In genomic region chr17:50111687-50112655, GRCh38 we compare ENCODE assay signal across 13 cellular contexts. TPM values are rescaled to one million over a fixed set of nuclear protein-coding genes. Genes with fewer than 3 reads are reported as not detected.
A peak's percentile ranks its signal among the peaks of the same experiment; 100 is the strongest.
DNase-seq lines count a peak whose midpoint lies in the region; ATAC-seq and TF ChIP-seq lines count a peak whose summit lies in the region.
"Had no signal": no experiment of that assay in that cellular context is flagged by ENCODE, and none has a peak within 500 bp of the region (broad histone marks: within the 10 kb centered on the region; RNA-seq: fewer than 3 reads in every experiment).

No MANE protein-coding gene starts in this region.

- H3K27ac Mint-ChIP-seq in nephron progenitor cell, result peak overlapping the region; percentile 39

- H3K27me3 Mint-ChIP-seq in nephron progenitor cell (ENCODE audit: low read depth, poor library complexity), result no peaks in the 10 kb centered on the region

- WGBS in lower leg skin, 2 donors, result 55 to 59% methylated on average over 8 to 12 of the region's 13 CpGs

- DNase-seq in NCI-H2171 treated with DMSO at 0.1 percent for 48 hours (lab: John Stamatoyannopoulos, UW) (peak; percentile 70), NCI-H2171 (lab: John Stamatoyannopoulos, UW) (no peak), Right ventricle myocardium inferior (ENCODE audit: missing footprints) (peak; percentile 85), nephron progenitor cell (peak; percentile 55), lower leg skin (ENCODE audit: low spot score in 2 of 2) (no peak), activated gamma-delta T cell (lab: John Stamatoyannopoulos, UW) (no peak), GM19240 (ENCODE audit: insufficient read length, low spot score) (no peak)
- DNase-seq: dermis blood vessel endothelial cell; NCI-H2029 treated with DMSO at 0.1 percent for 48 hours; stimulated activated CD4-positive, alpha-beta T cell treated with anti-CD3 and anti-CD28 coated beads, Interleukin-1b, Interleukin-23, amount 100 ng/mL, for 48 hours had no signal

- H3K4me3 Mint-ChIP-seq in nephron progenitor cell, result no peak overlapping the region

- H3K9me3 Mint-ChIP-seq in nephron progenitor cell, result no peaks in the 10 kb centered on the region

- no peak overlapping the region for H3K4me3 ChIP-seq in lower leg skin (ENCODE audit: low read depth, poor library complexity, severe bottlenecking)
- H3K4me3 ChIP-seq: A549 had no signal

- TF ChIP-seq CTCF in nephron progenitor cell (IDR thresholded peaks at IDR 0.05), result no peak
- no peak for TF ChIP-seq CTCF in lower leg skin (IDR thresholded peaks at IDR 0.05)

- peak; percentile 78 for ATAC-seq in Right ventricle myocardium inferior
- ATAC-seq in GM18909 (IDR thresholded peaks at IDR 0.05; ENCODE audit: poor library complexity, unreplicated experiment), result no peak

- TF ChIP-seq POLR2A in lower leg skin (IDR thresholded peaks at IDR 0.05), result no peak

- H3K36me3 Mint-ChIP-seq in nephron progenitor cell (ENCODE audit: low read depth), result peaks cover 21% of the 10 kb centered on the region

- H3K4me1 Mint-ChIP-seq in nephron progenitor cell, result peaks cover 73% of the 10 kb centered on the region

- intact Hi-C loops in Right ventricle myocardium inferior (cut with DNase I), result loop anchor here (5.0 kb wide), 1 partner anchor 40 kb away; the partner anchor contains the start of gene PPP1R9B
- intact Hi-C loops in lower leg skin (cut with DNase I; ENCODE audit: low total_unique reads), result no loop called here

RNA-seq across cellular contexts. Expression of gene PDK2, which starts 16.8 kb away (rescaled TPM):
- 260 TPM for total RNA-seq in Right ventricle myocardium inferior
- 10 to 100 TPM; 35.6 to 86.6 (median 57.0) TPM for total RNA-seq in lower leg skin

RNA-seq across cellular contexts. Expression of gene SAMD14, which starts 18.0 kb away (rescaled TPM):
- total RNA-seq in Right ventricle myocardium inferior, result 1.7 TPM
- under 1 TPM in 1 of 4 donors, not detected in 3; 0.39 TPM for total RNA-seq in lower leg skin

RNA-seq across cellular contexts. Expression of gene PPP1R9B, which starts 38.5 kb away (rescaled TPM):
- total RNA-seq in Right ventricle myocardium inferior (38.4 TPM), lower leg skin (10 to 100 TPM; 20.7 to 31.9 (median 29.5) TPM)

RNA-seq across cellular contexts. Expression of gene SGCA, which starts 53.8 kb away (rescaled TPM):
- total RNA-seq in Right ventricle myocardium inferior, result 151 TPM
- total RNA-seq in lower leg skin, result 1 to 10 TPM; 1.0 to 9.9 (median 5.6) TPM
- total RNA-seq: dermis blood vessel endothelial cell, SK-MEL-5 had no signal

RNA-seq across cellular contexts. Expression of gene ITGA3, which starts 56.1 kb away (rescaled TPM):
- 16.4 TPM for total RNA-seq in Right ventricle myocardium inferior
- 100 to 1,000 TPM in 3 of 4 donors, 10 to 100 TPM in 1; 99.7 to 148 (median 121) TPM for total RNA-seq in lower leg skin

Comparison
In these comparisons a context has a peak if more than half of its experiments do, and no peak if none do; other contexts are left out.
1. DNase-seq: peak in NCI-H2171 treated with DMSO at 0.1 percent for 48 hours (single experiment), Right ventricle myocardium inferior (single experiment) and nephron progenitor cell (single experiment); none in NCI-H2171 (single experiment), lower leg skin (0 of 2), activated gamma-delta T cell (single experiment) and GM19240 (single experiment).